ENCODE assay signal across 8 cellular contexts in the genomic region with DNA sequence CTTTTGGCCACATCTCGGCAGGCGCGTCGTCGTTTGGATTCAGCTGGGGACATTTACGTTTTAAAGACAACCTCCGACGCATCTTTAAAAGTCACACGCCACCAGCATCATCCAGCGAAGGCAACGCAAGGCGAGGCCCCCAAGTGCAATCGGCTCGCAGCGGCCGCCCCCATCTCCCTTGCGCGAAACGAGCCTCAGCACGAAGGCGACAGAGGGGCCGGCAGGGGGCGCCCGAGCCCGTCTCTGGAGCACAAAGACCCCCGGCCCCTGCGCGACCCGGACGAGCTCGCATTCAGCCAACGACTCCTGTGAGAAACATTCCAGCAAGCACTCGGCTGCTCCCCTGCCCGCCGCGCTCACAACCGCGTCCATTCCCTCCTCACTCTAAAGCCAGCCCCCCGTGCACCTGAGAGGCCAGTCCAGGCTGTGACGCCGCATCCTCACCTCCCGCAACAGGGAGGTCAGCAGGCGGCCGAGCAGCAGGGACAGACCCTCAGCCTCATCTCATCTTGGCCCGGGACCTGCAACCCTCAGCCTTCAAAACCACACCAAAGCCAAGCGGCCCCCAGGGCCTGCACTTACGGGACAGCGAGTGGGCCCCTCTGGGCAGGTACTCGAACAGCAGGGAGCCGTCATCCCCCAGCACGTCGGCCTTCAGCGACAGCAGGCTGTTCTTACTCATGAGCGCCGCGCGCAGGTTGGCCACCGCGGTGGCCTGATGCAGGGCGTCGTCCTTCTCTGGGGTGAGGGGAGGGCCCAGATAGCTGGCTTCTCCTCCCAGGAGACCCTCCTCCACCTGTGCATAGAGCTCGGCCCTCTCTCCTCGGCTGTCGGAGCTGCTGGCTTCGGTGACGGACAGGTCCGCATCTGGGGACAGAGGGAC. TPM values are rescaled to one million over a fixed set of nuclear protein-coding genes. Genes with fewer than 3 reads are reported as not detected.
DNase-seq lines count a peak whose midpoint lies in the region; ATAC-seq and TF ChIP-seq lines count a peak whose summit lies in the region.

No MANE protein-coding gene starts in this region.

- H3K4me1 Mint-ChIP-seq in central memory CD8-positive, alpha-beta T cell = no peaks in the 10 kb centered on the region

- H3K9me3 Mint-ChIP-seq in central memory CD8-positive, alpha-beta T cell = no peaks in the 10 kb centered on the region

- H3K4me3 ChIP-seq in MM.1S (ENCODE audit: low read length) (no peak overlapping the region), thoracic aorta (peak overlapping the region; percentile 49)

- peak overlapping the region; percentile 32 for H3K4me3 Mint-ChIP-seq in central memory CD8-positive, alpha-beta T cell

- H3K9ac ChIP-seq in MM.1S (ENCODE audit: low read length) = no peak overlapping the region

- no peaks in the 10 kb centered on the region for H3K79me2 ChIP-seq in MM.1S (ENCODE audit: low read length)

- H3K27ac ChIP-seq in MM.1S (ENCODE audit: low read length) (no peak overlapping the region), thoracic aorta (no peak overlapping the region)

- H3K4me1 ChIP-seq in MM.1S (ENCODE audit: low read length) (no peaks in the 10 kb centered on the region; the same call in 1 of the 2 replicates), thoracic aorta (ENCODE audit: control insufficient read depth in 1 of 2, low read depth in 2 of 2) (peaks cover 0 to 10% of the 10 kb centered on the region in 2 donors)

- no peaks in the 10 kb centered on the region for H3K9me2 ChIP-seq in MM.1S (replicated peaks; ENCODE audit: insufficient read depth, low read length)

- no peak overlapping the region for H2AFZ ChIP-seq in MM.1S (ENCODE audit: low read length)

- H3K36me3 ChIP-seq in MM.1S (replicated peaks; ENCODE audit: insufficient read depth, low read length) (no peaks in the 10 kb centered on the region), thoracic aorta (no peaks in the 10 kb centered on the region)

- H3K36me3 Mint-ChIP-seq in central memory CD8-positive, alpha-beta T cell (ENCODE audit: insufficient read depth) = peaks cover 1% of the 10 kb centered on the region

- H4K20me1 ChIP-seq in MM.1S (ENCODE audit: insufficient read depth, low read length) = no peaks in the 10 kb centered on the region

- peak; percentile 73 for TF ChIP-seq CTCF in AG09319 (IDR thresholded peaks at IDR 0.05; ENCODE audit: low read depth, low read length)
- TF ChIP-seq CTCF in MM.1S (IDR thresholded peaks at IDR 0.05; ENCODE audit: low read length) = peak; percentile 25
- TF ChIP-seq CTCF in thoracic aorta (IDR thresholded peaks at IDR 0.05) = peak; percentile 73

- H3K27ac Mint-ChIP-seq in central memory CD8-positive, alpha-beta T cell (ENCODE audit: low read depth) = no peak overlapping the region

- H3K27me3 Mint-ChIP-seq in central memory CD8-positive, alpha-beta T cell = no peaks in the 10 kb centered on the region

- H3K27me3 ChIP-seq in MM.1S (replicated peaks; ENCODE audit: insufficient read depth, low read length) = peaks cover 58% of the 10 kb centered on the region
- no peaks in the 10 kb centered on the region for H3K27me3 ChIP-seq in thoracic aorta (replicated peaks; ENCODE audit: insufficient read depth)

- no peak for DNase-seq in AG09319 (ENCODE audit: extremely low read depth, low read depth)
- no peak for DNase-seq in MM.1S
- DNase-seq in central memory CD8-positive, alpha-beta T cell (ENCODE audit: low spot score in 2 of 2) = no peak
- DNase-seq in kidney tubule cell (ENCODE audit: low spot score) = peak; percentile 6
- no peak for DNase-seq in thoracic aorta (ENCODE audit: low spot score)
- DNase-seq in pons (ENCODE audit: low spot score) = no peak
- DNase-seq in activated naive CD4-positive, alpha-beta T cell treated with Interleukin-2 at 50 U/mL for 16 hours = no peak

- H3K4me2 ChIP-seq in MM.1S (ENCODE audit: low read depth, low read length) = no peak overlapping the region

- H3K9me3 ChIP-seq in MM.1S (replicated peaks; ENCODE audit: insufficient read depth, low read length) (no peaks in the 10 kb centered on the region), thoracic aorta (no peaks in the 10 kb centered on the region)

- ATAC-seq in central memory CD8-positive, alpha-beta T cell (replicated peaks; ENCODE audit: extremely low read depth, poor library complexity, severe bottlenecking) = no peak
- ATAC-seq in thoracic aorta (ENCODE audit: insufficient number of reproducible peaks, low FRiP score, low read depth) = no peak
- no peak for ATAC-seq in HG03520 (IDR thresholded peaks at IDR 0.05; ENCODE audit: unreplicated experiment)

- no peaks in the 10 kb centered on the region for H3F3A ChIP-seq in MM.1S (ENCODE audit: insufficient read depth, low read length)

RNA-seq across cellular contexts. Expression of a gene that starts 35.8 kb away (rescaled TPM):
- total RNA-seq in thoracic aorta = 100 to 1,000 TPM in 1 of 2 donors, 10 to 100 TPM in 1; 36.2 to 103 TPM

RNA-seq across cellular contexts. Expression of a gene that starts 38.9 kb away (rescaled TPM):
- total RNA-seq in thoracic aorta = 10 to 100 TPM; 15.6 to 26.5 TPM

RNA-seq across cellular contexts. Expression of a gene that starts 55.7 kb away (rescaled TPM):
- 1 to 10 TPM; 9.3 to 9.9 TPM for total RNA-seq in thoracic aorta
